Comparison of ENCODE assay signal across 8 cellular contexts in the genomic region with DNA sequence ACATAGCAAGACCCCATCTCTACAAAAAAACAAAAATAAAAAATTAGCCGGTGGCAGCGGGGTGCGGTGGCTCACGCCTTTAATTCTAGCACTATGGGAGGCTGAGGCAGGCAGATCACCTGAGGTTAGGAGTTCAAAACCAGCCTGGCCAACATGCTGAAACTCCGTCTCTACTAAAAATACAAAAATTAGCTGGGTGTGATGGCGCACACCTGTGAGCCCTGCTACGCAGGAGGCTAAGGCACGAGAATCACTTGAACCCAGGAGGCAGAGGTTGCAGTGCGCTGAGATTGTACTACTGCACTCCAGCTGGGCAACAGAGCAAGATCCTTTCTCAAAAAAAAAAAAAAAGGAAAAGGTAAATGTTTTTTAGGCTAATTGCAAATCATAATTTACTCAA. TPM values are rescaled to one million over a fixed set of nuclear protein-coding genes. Genes with fewer than 3 reads are reported as not detected.
DNase-seq lines count a peak whose midpoint lies in the region; ATAC-seq and TF ChIP-seq lines count a peak whose summit lies in the region.
"Not testable (repeated sequence)": the region's sequence is repeated elsewhere in the genome, so short reads cannot be mapped to it uniquely, and the experiment has no call there.

No MANE protein-coding gene starts in this region.

- not testable (repeated sequence) for H4K20me1 ChIP-seq in neural cell (ENCODE audit: insufficient read depth)

- intact Hi-C loops in body of pancreas (cut with DNase I); esophagus muscularis mucosa (cut with DNase I); vagina (cut with DNase I): not testable (repeated sequence)

- not testable (repeated sequence) for H3K9ac ChIP-seq in neural cell (ENCODE audit: low read length)
- H3K9ac ChIP-seq in skeletal muscle satellite cell (ENCODE audit: low read depth, low read length) = peak overlapping the region; percentile 56

- not testable (repeated sequence) for H3K27me3 ChIP-seq in Peyer's patch; body of pancreas; esophagus muscularis mucosa; neural cell (ENCODE audit: insufficient read depth, low read depth, low read length); skeletal muscle satellite cell (ENCODE audit: control insufficient read depth, insufficient read depth, low read length); vagina

- TF ChIP-seq POLR2A in Peyer's patch (IDR thresholded peaks at IDR 0.05); body of pancreas (IDR thresholded peaks at IDR 0.05); esophagus muscularis mucosa (IDR thresholded peaks at IDR 0.05; ENCODE audit: low read depth); vagina (IDR thresholded peaks at IDR 0.05): not testable (repeated sequence)

- H3F3A ChIP-seq in neural cell (ENCODE audit: insufficient read depth, low read length, poor library complexity, severe bottlenecking) = not testable (repeated sequence)

- POLR2A ChIA-PET in HEK293 (lab: Yijun Ruan, JAX) = not testable (repeated sequence)

- not testable (repeated sequence) for TF ChIP-seq CTCF in HEK293 (tag by site-specific recombination; IDR thresholded peaks at IDR 0.05); Peyer's patch (IDR thresholded peaks at IDR 0.05); body of pancreas (IDR thresholded peaks at IDR 0.05); esophagus muscularis mucosa (IDR thresholded peaks at IDR 0.05); neural cell (IDR thresholded peaks at IDR 0.05; ENCODE audit: poor library complexity, severe bottlenecking); vagina (IDR thresholded peaks at IDR 0.05)

- not testable (repeated sequence) for H3K4me3 ChIP-seq in HEK293 (ENCODE audit: low read depth, low read length); Peyer's patch; body of pancreas; vagina
- peak overlapping the region in 1 of 4 donors; percentile 33 for H3K4me3 ChIP-seq in esophagus muscularis mucosa
- peak overlapping the region; percentile 96 for H3K4me3 ChIP-seq in neural cell (ENCODE audit: low read length)
- H3K4me3 ChIP-seq in skeletal muscle satellite cell (ENCODE audit: low read length) = peak overlapping the region; percentile 56

- ATAC-seq in body of pancreas, left lobe of liver: not testable (repeated sequence)

- CTCF ChIA-PET in HEK293 (lab: Yijun Ruan, JAX) = interaction anchor here (0.7 to 1.4 kb wide), 2 partner anchors 25 to 60 kb away, joined by 3 read pairs; no protein-coding TSS in a partner anchor

- H3K36me3 ChIP-seq in HEK293 (ENCODE audit: control insufficient read depth in 2 of 2, insufficient read depth in 1 of 2, low read length in 2 of 2); Peyer's patch; body of pancreas (replicated peaks in 1 of 2; ENCODE audit: insufficient read depth in 1 of 2, low read depth in 2 of 2); esophagus muscularis mucosa; neural cell (ENCODE audit: insufficient read depth, low read length); skeletal muscle satellite cell (ENCODE audit: insufficient read depth, low read length); vagina: not testable (repeated sequence)

- WGBS in body of pancreas, 2 donors = 91 to 95% methylated on average over 9 of the region's 9 CpGs
- 92% methylated on average over 9 of the region's 9 CpGs for WGBS in esophagus muscularis mucosa

- not testable (repeated sequence) for H2AFZ ChIP-seq in neural cell (ENCODE audit: low read depth, low read length)

- H3K4me2 ChIP-seq in neural cell (ENCODE audit: low read length) = peak overlapping the region; percentile 85
- H3K4me2 ChIP-seq in skeletal muscle satellite cell (ENCODE audit: low read length) = peak overlapping the region; percentile 82

- H3K4me1 ChIP-seq in HEK293 (ENCODE audit: control insufficient read depth, insufficient read depth, low read length) (peaks cover 22% of the 10 kb centered on the region), Peyer's patch (peaks cover 0 to 67% (median 21%) of the 10 kb centered on the region in 4 donors), body of pancreas (peaks cover 76% of the 10 kb centered on the region), esophagus muscularis mucosa (peaks cover 68 to 79% (median 77%) of the 10 kb centered on the region in 4 donors), skeletal muscle satellite cell (ENCODE audit: control insufficient read depth, insufficient read depth, low read length) (peaks cover 63% of the 10 kb centered on the region), vagina (peaks cover 73% of the 10 kb centered on the region)

- not testable (repeated sequence) for TF ChIP-seq RAD21 in neural cell (conservative IDR thresholded peaks at IDR 0.05)

- H3K9me3 ChIP-seq in HEK293 (ENCODE audit: control insufficient read depth, insufficient read depth, low read depth, low read length); Peyer's patch; body of pancreas; esophagus muscularis mucosa; neural cell (ENCODE audit: low read length); skeletal muscle satellite cell (replicated peaks; ENCODE audit: low read length); vagina: not testable (repeated sequence)

- H3K9me2 ChIP-seq in neural cell (ENCODE audit: insufficient read depth, low read length) = not testable (repeated sequence)

- not testable (repeated sequence) for TF ChIP-seq EP300 in esophagus muscularis mucosa (IDR thresholded peaks at IDR 0.05); neural cell (conservative IDR thresholded peaks at IDR 0.05; ENCODE audit: poor library complexity, severe bottlenecking)

- peaks cover 70% of the 10 kb centered on the region for H3K79me2 ChIP-seq in neural cell (replicated peaks; ENCODE audit: insufficient read depth, low read length)

- H3K27ac ChIP-seq in HEK293 (ENCODE audit: extremely low read depth, low read depth, low read length); neural cell (ENCODE audit: low read length): not testable (repeated sequence)
- peak overlapping the region; percentile 1 to 93 (median 66) for H3K27ac ChIP-seq in Peyer's patch
- peak overlapping the region; percentile 69 to 99 (median 91) for H3K27ac ChIP-seq in body of pancreas
- H3K27ac ChIP-seq in esophagus muscularis mucosa (replicated peaks in 1 of 4) = peak overlapping the region; percentile 85 to 96 (median 93)
- H3K27ac ChIP-seq in vagina = peak overlapping the region; percentile 27

- DNase-seq in Peyer's patch (peak in 1 of 3 donors; percentile 28), left lobe of liver (ENCODE audit: low spot score) (peak; percentile 42)
- not testable (repeated sequence) for DNase-seq in body of pancreas; esophagus muscularis mucosa (ENCODE audit: extremely low spot score); vagina (ENCODE audit: extremely low spot score in 2 of 2)

TF ChIP-seq in HEK293, 187 proteins besides CTCF, POLR2A, EP300 and RAD21:
- TF ChIP-seq ZNF121 (tag by site-specific recombination; IDR thresholded peaks at IDR 0.05) (peak; percentile 96), ZBTB7A (tag by site-specific recombination; IDR thresholded peaks at IDR 0.05; ENCODE audit: low read depth) (0 out of 2 replicates have a peak, but pooled peaks have one; percentile 58)

RNA-seq across cellular contexts. Expression of a gene that starts 3.2 kb away (rescaled TPM):
- total RNA-seq in Peyer's patch (10 to 100 TPM; 49.5 to 92.8 (median 58.4) TPM), body of pancreas (10 to 100 TPM; 18.7 to 46.8 TPM), esophagus muscularis mucosa (10 to 100 TPM; 21.2 to 52.4 (median 38.1) TPM), left lobe of liver (6.6 TPM), vagina (34.9 TPM)
- polyA plus RNA-seq in neural cell = 30.2 and 36.7 TPM in 2 replicates
- polyA minus RNA-seq in neural cell = 44.3 and 46.3 TPM in 2 replicates
- 19.2 and 22.1 TPM in 2 replicates for total RNA-seq in skeletal muscle satellite cell (2012; rRNA removed)

RNA-seq across cellular contexts. Expression of a gene that starts 57.5 kb away (rescaled TPM):
- total RNA-seq in Peyer's patch (100 to 1,000 TPM; 208 to 265 (median 238) TPM), body of pancreas (100 to 1,000 TPM; 111 to 183 TPM), esophagus muscularis mucosa (10 to 100 TPM; 13.3 to 38.3 (median 23.7) TPM), left lobe of liver (35.2 TPM), vagina (66.0 TPM)
- polyA plus RNA-seq in neural cell = 270 and 297 TPM in 2 replicates
- polyA minus RNA-seq in neural cell = 112 and 136 TPM in 2 replicates
- total RNA-seq in skeletal muscle satellite cell (2012; rRNA removed) = 20.5 and 30.2 TPM in 2 replicates
